31 cellular contexts compared by ENCODE assay signal in genomic region chr1:109723351-109723750, GRCh38. TPM values are rescaled to one million over a fixed set of nuclear protein-coding genes. Genes with fewer than 3 reads are reported as not detected.
A peak's percentile ranks its signal among the peaks of the same experiment; 100 is the strongest.
DNase-seq lines count a peak whose midpoint lies in the region; ATAC-seq lines count a peak whose summit lies in the region.
"Had no signal": no experiment of that assay in that cellular context is flagged by ENCODE, and none has a peak within 500 bp of the region (broad histone marks: within the 10 kb centered on the region; RNA-seq: fewer than 3 reads in every experiment).

No MANE protein-coding gene starts in this region.

- H4K20me1 ChIP-seq in GM23248 (ENCODE audit: insufficient read depth) = no peaks in the 10 kb centered on the region

- H3K9me2 ChIP-seq in GM23248 (ENCODE audit: insufficient read depth) = no peaks in the 10 kb centered on the region

- no peaks in the 10 kb centered on the region for H3K36me3 ChIP-seq in GM23248 (ENCODE audit: low read depth)
- H3K36me3 ChIP-seq: left lung, WERI-Rb-1 had no signal

- H3K9ac ChIP-seq in GM23248 = no peak overlapping the region

- peaks cover 23% of the 10 kb centered on the region for H3K4me1 ChIP-seq in GM23248 (ENCODE audit: insufficient read depth)
- H3K4me1 ChIP-seq: left lung had no signal

- no peaks in the 10 kb centered on the region for H3K79me2 ChIP-seq in GM23248 (ENCODE audit: insufficient read depth)

- no peaks in the 10 kb centered on the region for H3K9me3 ChIP-seq in GM23248 (ENCODE audit: low read depth)
- H3K9me3 ChIP-seq: left lung had no signal

- 57 to 60% methylated on average over 5 of the region's 5 CpGs for WGBS in GM23248 (ENCODE audit: low coverage in 1 of 2, low lambda C conversion rate in 2 of 2, missing lambda C conversion rate in 2 of 2), 2 experiments

- no peak overlapping the region for H3K4me3 ChIP-seq in GM23248
- H3K4me3 ChIP-seq: left lung had no signal

- DNase-seq in ACHN (peak; percentile 21), GM23248 (peak; percentile 21), dedifferentiated amniotic fluid mesenchymal stem cell (ENCODE audit: extremely low spot score) (peak; percentile 24), kidney tubule cell (ENCODE audit: low spot score) (peak; percentile 67), NCI-H1105 (lab: John Stamatoyannopoulos, UW) (no peak), NCI-H345 treated with DMSO at 0.1 percent for 48 hours (lab: John Stamatoyannopoulos, UW; ENCODE audit: unreplicated experiment) (no peak)
- no peak for DNase-seq in activated naive CD4-positive, alpha-beta T cell treated with Interleukin-2 at 50 U/mL for 16 hours
- DNase-seq: activated CD4-positive, alpha-beta T cell treated with anti-CD3 and anti-CD28 coated beads for 48 hours; activated gamma-delta T cell; activated naive CD8-positive, alpha-beta T cell treated with anti-CD3 and anti-CD28 coated beads, Interleukin-2, amount 50 U/mL, for 24 hours; activated T-cell treated with anti-CD3 and anti-CD28 coated beads, Interleukin-2, amount 50 U/mL, for 24 hours; Calu3; hippocampal formation; immature natural killer cell; Karpas-422; left lung; natural killer cell; NCI-H146; NCI-H524; small intestine; stimulated activated CD8-positive, alpha-beta memory T cell treated with anti-CD3 and anti-CD28 coated beads, Interleukin-4, amount 100 ng/mL, for 48 hours; stimulated activated naive CD8-positive, alpha-beta T cell treated with anti-CD3 and anti-CD28 coated beads, Interleukin-15, amount 100 ng/mL, for 72 hours; WERI-Rb-1 had no signal

- no peaks in the 10 kb centered on the region for H3K27me3 ChIP-seq in GM23248 (replicated peaks; ENCODE audit: insufficient read depth)
- H3K27me3 ChIP-seq: left lung had no signal

- in situ Hi-C loops in ACHN (cut with HindIII; ENCODE audit: low pct_ligation_motif_present, low pct_unique_long_range_greater_than_20kb, low sequenced_read_pairs) = no loop called here
- in situ Hi-C loops in GM23248 (cut with MboI) = loop anchor here (10.0 kb wide), 1 partner anchor 179 kb away; the partner anchor contains the start of gene GNAI3

- H3K27ac ChIP-seq in GM23248 = no peak overlapping the region
- H3K27ac ChIP-seq: C4-2B, epithelial cell of prostate, left lung, WERI-Rb-1 had no signal

- 0 out of 2 replicates have a peak overlapping the region, but pooled peaks have one; percentile 47 for H2AFZ ChIP-seq in GM23248

- no peak for ATAC-seq in GM21367 (IDR thresholded peaks at IDR 0.05; ENCODE audit: unreplicated experiment)
- ATAC-seq: activated naive CD8-positive, alpha-beta T cell treated with anti-CD3 and anti-CD28 coated beads, Interleukin-2, amount 50 U/mL, for 24 hours; left lung; natural killer cell; stimulated activated naive CD8-positive, alpha-beta T cell treated with anti-CD3 and anti-CD28 coated beads, Interleukin-15, amount 100 ng/mL, for 72 hours had no signal

- H3K4me2 ChIP-seq in GM23248 (ENCODE audit: unreplicated experiment) = no peak overlapping the region

- peaks cover 17% of the 10 kb centered on the region for H3F3A ChIP-seq in GM23248 (ENCODE audit: insufficient read depth)

RNA-seq across cellular contexts. Expression of gene GSTM5, which starts 11.3 kb away (rescaled TPM):
- total RNA-seq in GM23248 (2014; rRNA removed; shearing (Covaris generic)) = 1.5 and 2.4 TPM in 2 replicates
- polyA plus RNA-seq in GM23248 (2016; fragmentation: Nextera tagmentation; extraction: Ambion mirVana) = 2.5 and 3.8 TPM in 2 replicates
- total RNA-seq: activated CD8-positive, alpha-beta memory T cell treated with anti-CD3 and anti-CD28 coated beads for 36 hours; Calu3; renal cortical epithelial cell had no signal

RNA-seq across cellular contexts. Expression of gene GSTM3, which starts 17.5 kb away (rescaled TPM):
- total RNA-seq in GM23248 (2014; rRNA removed; shearing (Covaris generic)) = 28.7 and 30.0 TPM in 2 replicates
- 75.2 and 81.0 TPM in 2 replicates for polyA plus RNA-seq in GM23248 (2016; fragmentation: Nextera tagmentation; extraction: Ambion mirVana)

RNA-seq across cellular contexts. Expression of gene GSTM1, which starts 35.7 kb away (rescaled TPM):
- not detected in 2 replicates for total RNA-seq in GM23248 (2014; rRNA removed; shearing (Covaris generic))
- polyA plus RNA-seq in GM23248 (2016; fragmentation: Nextera tagmentation; extraction: Ambion mirVana) = not detected in 2 replicates
- total RNA-seq: activated CD8-positive, alpha-beta memory T cell treated with anti-CD3 and anti-CD28 coated beads for 36 hours; osteoblast had no signal

RNA-seq across cellular contexts. Expression of gene EPS8L3, which starts 40.4 kb away (rescaled TPM):
- total RNA-seq in GM23248 (2014; rRNA removed; shearing (Covaris generic)) = not detected in 2 replicates
- not detected in 2 replicates for polyA plus RNA-seq in GM23248 (2016; fragmentation: Nextera tagmentation; extraction: Ambion mirVana)
- total RNA-seq: activated CD8-positive, alpha-beta memory T cell treated with anti-CD3 and anti-CD28 coated beads for 36 hours; cerebellum; frontal cortex; left lung; osteoblast; renal cortical epithelial cell had no signal

RNA-seq across cellular contexts. Expression of gene GSTM2, which starts 55.5 kb away (rescaled TPM):
- total RNA-seq in GM23248 (2014; rRNA removed; shearing (Covaris generic)) = 19.7 and 27.7 TPM in 2 replicates
- polyA plus RNA-seq in GM23248 (2016; fragmentation: Nextera tagmentation; extraction: Ambion mirVana) = 40.1 and 41.2 TPM in 2 replicates

Comparison
In these comparisons a context has a peak if more than half of its experiments do, and no peak if none do; other contexts are left out.
1. DNase-seq: peak in ACHN (single experiment), GM23248 (single experiment), dedifferentiated amniotic fluid mesenchymal stem cell (single experiment) and kidney tubule cell (single experiment); none in NCI-H1105 (single experiment), NCI-H345 treated with DMSO at 0.1 percent for 48 hours (single experiment) and activated naive CD4-positive, alpha-beta T cell treated with Interleukin-2 at 50 U/mL for 16 hours (single experiment).